ENCODE assay signal across 22 cellular contexts in genomic region chr7:35657125-35657524, GRCh38. TPM values are rescaled to one million over a fixed set of nuclear protein-coding genes. Genes with fewer than 3 reads are reported as not detected.
DNase-seq lines count a peak whose midpoint lies in the region; ATAC-seq and TF ChIP-seq lines count a peak whose summit lies in the region.
"Had no signal": no experiment of that assay in that cellular context is flagged by ENCODE, and none has a peak within 500 bp of the region (broad histone marks: within the 10 kb centered on the region; RNA-seq: fewer than 3 reads in every experiment).

No MANE protein-coding gene starts in this region.

- intact Hi-C loops in activated CD4-positive, alpha-beta memory T cell treated with anti-CD3 and anti-CD28 coated beads for 36 hours (cut with micrococcal nuclease): no loop called here
- intact Hi-C loops in esophagus squamous epithelium (cut with DNase I): no loop called here

- ATAC-seq in GM18907 (IDR thresholded peaks at IDR 0.05; ENCODE audit: unreplicated experiment) (peak; percentile 49), HG03439 (IDR thresholded peaks at IDR 0.05; ENCODE audit: unreplicated experiment) (peak; percentile 62), foreskin keratinocyte (peak; percentile 26)
- ATAC-seq: K562, psoas muscle had no signal

- TF ChIP-seq POLR2A in esophagus squamous epithelium (IDR thresholded peaks at IDR 0.05): no peak

- H3K27me3 Mint-ChIP-seq in activated CD4-positive, alpha-beta memory T cell treated with anti-CD3 and anti-CD28 coated beads for 36 hours: no peaks in the 10 kb centered on the region
- H3K27me3 Mint-ChIP-seq in activated CD4-positive, alpha-beta memory T cell treated with anti-CD3 and anti-CD28 coated beads, Interleukin-2, amount 10 ng/mL, durations not matched to agents 7 days and 5 days: no peaks in the 10 kb centered on the region
- H3K27me3 Mint-ChIP-seq: activated CD4-positive, alpha-beta T cell treated with anti-CD3 and anti-CD28 coated beads, Interleukin-2, amount 10 ng/mL, durations not matched to agents 24 days and 14 days; type B pancreatic cell had no signal

- peaks cover 55% of the 10 kb centered on the region for H3K36me3 Mint-ChIP-seq in activated CD4-positive, alpha-beta memory T cell treated with anti-CD3 and anti-CD28 coated beads for 36 hours
- H3K36me3 Mint-ChIP-seq in activated CD4-positive, alpha-beta memory T cell treated with anti-CD3 and anti-CD28 coated beads, Interleukin-2, amount 10 ng/mL, durations not matched to agents 7 days and 5 days (ENCODE audit: low read depth): peaks cover 70% of the 10 kb centered on the region

- no peak overlapping the region for H3K27ac ChIP-seq in foreskin keratinocyte
- no peak overlapping the region for H3K27ac ChIP-seq in esophagus squamous epithelium
- H3K27ac ChIP-seq: BLaER1 treated with 17β-estradiol and CSF1 and Interleukin-3, amounts not matched to agents 10 nM and 100 nM; psoas muscle; SK-N-MC had no signal

- no peak for TF ChIP-seq CTCF in foreskin keratinocyte (conservative IDR thresholded peaks at IDR 0.05)
- TF ChIP-seq CTCF in esophagus squamous epithelium (IDR thresholded peaks at IDR 0.05): no peak
- no peak for TF ChIP-seq CTCF in GM10248 (IDR thresholded peaks at IDR 0.05; ENCODE audit: control extremely low read depth, extremely low read depth, low read depth, missing control alignments)

- no peak for DNase-seq in activated CD4-positive, alpha-beta memory T cell treated with anti-CD3 and anti-CD28 coated beads for 36 hours
- DNase-seq in activated CD4-positive, alpha-beta memory T cell treated with anti-CD3 and anti-CD28 coated beads, Interleukin-2, amount 10 ng/mL, durations not matched to agents 7 days and 5 days: no peak
- DNase-seq in foreskin keratinocyte: peak; percentile 4 to 18
- no peak for DNase-seq in esophagus squamous epithelium (lab: John Stamatoyannopoulos, UW)
- DNase-seq in stimulated activated naive CD4-positive, alpha-beta T cell treated with Interleukin-2 at 50 U/mL for 16 hours (lab: John Stamatoyannopoulos, UW): no peak
- DNase-seq in GM10248 (ENCODE audit: extremely low spot score): no peak
- DNase-seq: activated CD4-positive, alpha-beta T cell treated with anti-CD3 and anti-CD28 coated beads, Interleukin-2, amount 10 ng/mL, durations not matched to agents 24 days and 14 days; anterior cingulate cortex; cerebellar nuclear complex; DMS153; effector memory CD4-positive, alpha-beta T cell; kidney glomerular epithelial cell; mesenchymal stem cell; NCI-H2081 treated with DMSO at 0.1 percent for 48 hours; psoas muscle; T1000 had no signal

- POLR2A ChIA-PET in activated CD4-positive, alpha-beta memory T cell treated with anti-CD3 and anti-CD28 coated beads for 36 hours (lab: Charles Lee): interaction anchor here (0.6 to 1.8 kb wide), 3 partner anchors 37 to 1703 kb away, joined by 3 to 5 read pairs (median 3); no protein-coding TSS in a partner anchor
- POLR2A ChIA-PET in activated CD4-positive, alpha-beta memory T cell treated with anti-CD3 and anti-CD28 coated beads, Interleukin-2, amount 10 ng/mL, durations not matched to agents 7 days and 5 days (lab: Charles Lee): interaction anchor here (1.0 to 3.2 kb wide), 2 partner anchors 9 to 38 kb away, joined by 3 to 12 read pairs; partner anchors contain the start of gene HERPUD2
- POLR2A ChIA-PET in GM10248 (lab: Yijun Ruan, JAX): no interaction called here

- H3K4me3 ChIP-seq in esophagus squamous epithelium: no peak overlapping the region
- H3K4me3 ChIP-seq: BLaER1 treated with 17β-estradiol and CSF1 and Interleukin-3, amounts not matched to agents 10 nM and 100 nM; K562; psoas muscle; SK-N-MC had no signal

- CTCF ChIA-PET in activated CD4-positive, alpha-beta memory T cell treated with anti-CD3 and anti-CD28 coated beads for 36 hours (lab: Charles Lee): interaction anchor here (1.2 to 1.6 kb wide), 2 partner anchors 9 to 68 kb away, joined by 4 read pairs; no protein-coding TSS in a partner anchor
- CTCF ChIA-PET in activated CD4-positive, alpha-beta memory T cell treated with anti-CD3 and anti-CD28 coated beads, Interleukin-2, amount 10 ng/mL, durations not matched to agents 7 days and 5 days (lab: Charles Lee): interaction anchor here (0.9 to 1.0 kb wide), 2 partner anchors 9 to 35 kb away, joined by 3 to 5 read pairs; no protein-coding TSS in a partner anchor
- CTCF ChIA-PET in GM10248 (lab: Yijun Ruan, JAX): interaction anchor here (1.1 to 1.2 kb wide), 2 partner anchors 9 to 43 kb away, joined by 3 read pairs; no protein-coding TSS in a partner anchor

- peak overlapping the region; percentile 59 for H3K27ac Mint-ChIP-seq in activated CD4-positive, alpha-beta memory T cell treated with anti-CD3 and anti-CD28 coated beads for 36 hours
- no peak overlapping the region for H3K27ac Mint-ChIP-seq in activated CD4-positive, alpha-beta memory T cell treated with anti-CD3 and anti-CD28 coated beads, Interleukin-2, amount 10 ng/mL, durations not matched to agents 7 days and 5 days
- H3K27ac Mint-ChIP-seq: activated CD4-positive, alpha-beta T cell treated with anti-CD3 and anti-CD28 coated beads, Interleukin-2, amount 10 ng/mL, durations not matched to agents 24 days and 14 days; type B pancreatic cell had no signal

- H3K4me1 ChIP-seq in foreskin keratinocyte (peaks cover 4% of the 10 kb centered on the region), esophagus squamous epithelium (no peaks in the 10 kb centered on the region)
- H3K4me1 ChIP-seq: BLaER1 treated with 17β-estradiol and CSF1 and Interleukin-3, amounts not matched to agents 10 nM and 100 nM; psoas muscle had no signal

- H3K4me3 Mint-ChIP-seq in activated CD4-positive, alpha-beta memory T cell treated with anti-CD3 and anti-CD28 coated beads for 36 hours: no peak overlapping the region
- H3K4me3 Mint-ChIP-seq in activated CD4-positive, alpha-beta memory T cell treated with anti-CD3 and anti-CD28 coated beads, Interleukin-2, amount 10 ng/mL, durations not matched to agents 7 days and 5 days: no peak overlapping the region
- H3K4me3 Mint-ChIP-seq: activated CD4-positive, alpha-beta T cell treated with anti-CD3 and anti-CD28 coated beads, Interleukin-2, amount 10 ng/mL, durations not matched to agents 24 days and 14 days; type B pancreatic cell had no signal

- H3K9me3 ChIP-seq in esophagus squamous epithelium: peaks cover 0 to 5% (median 3%) of the 10 kb centered on the region in 3 donors

- H3K9me3 Mint-ChIP-seq in activated CD4-positive, alpha-beta memory T cell treated with anti-CD3 and anti-CD28 coated beads for 36 hours: peaks cover 31% of the 10 kb centered on the region
- peaks cover 24% of the 10 kb centered on the region for H3K9me3 Mint-ChIP-seq in activated CD4-positive, alpha-beta memory T cell treated with anti-CD3 and anti-CD28 coated beads, Interleukin-2, amount 10 ng/mL, durations not matched to agents 7 days and 5 days

- H3K36me3 ChIP-seq in esophagus squamous epithelium: peaks cover 0 to 45% (median 0%) of the 10 kb centered on the region in 3 donors

- H3K27me3 ChIP-seq in foreskin keratinocyte (no peaks in the 10 kb centered on the region), esophagus squamous epithelium (no peaks in the 10 kb centered on the region)
- H3K27me3 ChIP-seq: BLaER1 treated with 17β-estradiol and CSF1 and Interleukin-3, amounts not matched to agents 10 nM and 100 nM had no signal

- WGBS in esophagus squamous epithelium, 2 donors: 86 to 92% methylated on average over 2 of the region's 2 CpGs

- peaks cover 59% of the 10 kb centered on the region for H3K4me1 Mint-ChIP-seq in activated CD4-positive, alpha-beta memory T cell treated with anti-CD3 and anti-CD28 coated beads for 36 hours (ENCODE audit: low read depth)
- peaks cover 58% of the 10 kb centered on the region for H3K4me1 Mint-ChIP-seq in activated CD4-positive, alpha-beta memory T cell treated with anti-CD3 and anti-CD28 coated beads, Interleukin-2, amount 10 ng/mL, durations not matched to agents 7 days and 5 days

RNA-seq across cellular contexts. Expression of gene HERPUD2, which starts 37.8 kb away (rescaled TPM):
- total RNA-seq in activated CD4-positive, alpha-beta memory T cell treated with anti-CD3 and anti-CD28 coated beads for 36 hours: 10 to 100 TPM; 26.2 to 29.6 TPM
- 10 to 100 TPM; 48.0 to 49.8 TPM for total RNA-seq in activated CD4-positive, alpha-beta memory T cell treated with anti-CD3 and anti-CD28 coated beads, Interleukin-2, amount 10 ng/mL, durations not matched to agents 7 days and 5 days
- total RNA-seq in foreskin keratinocyte (22.5 and 24.3 TPM in 2 replicates), esophagus squamous epithelium (10 to 100 TPM; 20.2 to 32.4 (median 27.5) TPM)
- polyA plus RNA-seq in foreskin keratinocyte: 8.9 and 11.3 TPM in 2 replicates

Comparison
In these comparisons a context has a peak if more than half of its experiments do, and no peak if none do; other contexts are left out.
1. DNase-seq: peak in foreskin keratinocyte (2 of 2); none in activated CD4-positive, alpha-beta memory T cell treated with anti-CD3 and anti-CD28 coated beads for 36 hours (single experiment), activated CD4-positive, alpha-beta memory T cell treated with anti-CD3 and anti-CD28 coated beads, Interleukin-2, amount 10 ng/mL, durations not matched to agents 7 days and 5 days (single experiment), esophagus squamous epithelium (single experiment), stimulated activated naive CD4-positive, alpha-beta T cell treated with Interleukin-2 at 50 U/mL for 16 hours (single experiment) and GM10248 (single experiment).
2. Peak in every context shown above with its lines, with median percentiles within 50 percentile points of each other: ATAC-seq.